1 cellular context compared by ENCODE assay signal in genomic region chr16:81542609-81543570, GRCh38.
TF ChIP-seq lines count a peak whose summit lies in the region.

No MANE protein-coding gene starts in this region.

TF ChIP-seq in HepG2, 621 proteins besides CTCF, POLR2A, EP300 and RAD21 (continued from another document and continues in another):
- TF ChIP-seq FUBP1 (CRISPR knock-in tag; IDR thresholded peaks at IDR 0.05; ENCODE audit: borderline replicate concordance) (no peak; the same call in 1 of the 2 replicates), FOSL1 (CRISPR knock-in tag; IDR thresholded peaks at IDR 0.05; ENCODE audit: borderline replicate concordance) (no peak), ZMYM3 (CRISPR knock-in tag; IDR thresholded peaks at IDR 0.05) (peak; percentile 77), ZNF274 (CRISPR knock-in tag; IDR thresholded peaks at IDR 0.05) (peak; percentile 60; the same call in 1 of the 2 replicates), MTF1 (CRISPR knock-in tag; IDR thresholded peaks at IDR 0.05) (no peak), ZNF704 (CRISPR knock-in tag; IDR thresholded peaks at IDR 0.05; ENCODE audit: borderline replicate concordance) (0 out of 2 replicates have a peak, but pooled peaks have one; percentile 33), ZNF264 (CRISPR knock-in tag; IDR thresholded peaks at IDR 0.05) (0 out of 2 replicates have a peak, but pooled peaks have one; percentile 46), UBTF (CRISPR knock-in tag; IDR thresholded peaks at IDR 0.05) (peak; percentile 80), CC2D1A (CRISPR knock-in tag; IDR thresholded peaks at IDR 0.05) (peak; percentile 81; the same call in 1 of the 2 replicates), GTF3A (CRISPR knock-in tag; conservative IDR thresholded peaks at IDR 0.05) (no peak), ZNF841 (CRISPR knock-in tag; IDR thresholded peaks at IDR 0.05; ENCODE audit: borderline replicate concordance) (no peak), HOXD1 (CRISPR knock-in tag; IDR thresholded peaks at IDR 0.05) (no peak), SP140L (CRISPR knock-in tag; IDR thresholded peaks at IDR 0.05; ENCODE audit: borderline replicate concordance) (no peak), GABPA (IDR thresholded peaks at IDR 0.05; ENCODE audit: low read depth, low read length) (no peak), GABPA (CRISPR knock-in tag; IDR thresholded peaks at IDR 0.05; ENCODE audit: low read depth) (peak; percentile 73), E2F5 (CRISPR knock-in tag; conservative IDR thresholded peaks at IDR 0.05) (no peak), YY1 (IDR thresholded peaks at IDR 0.05; ENCODE audit: insufficient read depth, insufficient replicate concordance, low read depth, low read length) (no peak), ZSCAN21 (CRISPR knock-in tag; IDR thresholded peaks at IDR 0.05; ENCODE audit: borderline replicate concordance) (no peak), ARNT (IDR thresholded peaks at IDR 0.05) (no peak), RBFOX2 (IDR thresholded peaks at IDR 0.05; ENCODE audit: low read depth, low read length) (no peak), ZNF563 (CRISPR knock-in tag; IDR thresholded peaks at IDR 0.05) (no peak), MAZ (IDR thresholded peaks at IDR 0.05; ENCODE audit: borderline replicate concordance, low read depth, low read length) (no peak), MAZ (CRISPR knock-in tag; IDR thresholded peaks at IDR 0.05; ENCODE audit: low read depth) (no peak; the same call in 1 of the 2 replicates), ZFAT (CRISPR knock-in tag; conservative IDR thresholded peaks at IDR 0.05) (no peak), SIX4 (CRISPR knock-in tag; IDR thresholded peaks at IDR 0.05) (0 out of 2 replicates have a peak, but pooled peaks have one; percentile 39), ZNF775 (CRISPR knock-in tag; IDR thresholded peaks at IDR 0.05; ENCODE audit: borderline replicate concordance) (no peak), ZNF687 (CRISPR knock-in tag; IDR thresholded peaks at IDR 0.05) (peak; percentile 97), ZNF773 (CRISPR knock-in tag; IDR thresholded peaks at IDR 0.05; ENCODE audit: borderline replicate concordance) (no peak), SP5 (CRISPR knock-in tag; IDR thresholded peaks at IDR 0.05; ENCODE audit: borderline replicate concordance, low read depth) (peak; percentile 95), ZFP62 (CRISPR knock-in tag; IDR thresholded peaks at IDR 0.05) (no peak), DMAP1 (CRISPR knock-in tag; IDR thresholded peaks at IDR 0.05) (peak; percentile 56; the same call in 1 of the 2 replicates), MEIS1 (CRISPR knock-in tag; IDR thresholded peaks at IDR 0.05; ENCODE audit: borderline replicate concordance) (no peak), ZNF251 (CRISPR knock-in tag; IDR thresholded peaks at IDR 0.05) (peak; percentile 68; the same call in 1 of the 2 replicates), BORCS8-MEF2B (CRISPR knock-in tag; IDR thresholded peaks at IDR 0.05) (peak; percentile 44; the same call in 1 of the 2 replicates), CEBPZ (IDR thresholded peaks at IDR 0.05; ENCODE audit: low read length) (no peak), MXI1 (IDR thresholded peaks at IDR 0.05; ENCODE audit: borderline replicate concordance, low read depth, low read length) (peak; percentile 4; the same call in 1 of the 3 replicates), HMGXB4 (CRISPR knock-in tag; IDR thresholded peaks at IDR 0.05; ENCODE audit: borderline replicate concordance in 1 of 2, low read depth in 1 of 2) (peak in 1 of 2 experiments; percentile 58; a peak in 1 of 4 replicates), ZNF142 (CRISPR knock-in tag; IDR thresholded peaks at IDR 0.05) (0 out of 2 replicates have a peak, but pooled peaks have one; percentile 32)
